Comparison of ENCODE assay signal across 8 cellular contexts in genomic region chr1:147723691-147724323, GRCh38.
DNase-seq lines count a peak whose midpoint lies in the region; ATAC-seq and TF ChIP-seq lines count a peak whose summit lies in the region.

No MANE protein-coding gene starts in this region.

- DNase-seq in EL = peak; percentile 42
- DNase-seq in adipocyte (ENCODE audit: low read depth) = peak; percentile 16
- DNase-seq in islet precursor cell = peak; percentile 87
- peak; percentile 17 for DNase-seq in superior temporal gyrus (ENCODE audit: extremely low spot score)
- no peak for DNase-seq in NCI-H2196 treated with DMSO at 0.1 percent for 48 hours (lab: John Stamatoyannopoulos, UW; ENCODE audit: unreplicated experiment)

- no peak overlapping the region for H3K4me3 ChIP-seq in adipocyte (ENCODE audit: low read length)

- H3K36me3 ChIP-seq in adipocyte (ENCODE audit: control insufficient read depth, insufficient read depth, low read length, severe bottlenecking) = no peaks in the 10 kb centered on the region

- peak; percentile 62 for TF ChIP-seq CTCF in LNCAP (IDR thresholded peaks at IDR 0.05)

- ATAC-seq in HG02571 (IDR thresholded peaks at IDR 0.05; ENCODE audit: unreplicated experiment) (no peak), HG03342 (IDR thresholded peaks at IDR 0.05; ENCODE audit: unreplicated experiment) (no peak)

- peaks cover 19% of the 10 kb centered on the region for H3K27me3 ChIP-seq in adipocyte (replicated peaks; ENCODE audit: control insufficient read depth, insufficient read depth, low read length)

- no peaks in the 10 kb centered on the region for H3K9me3 ChIP-seq in adipocyte (ENCODE audit: control insufficient read depth, low read length)

- H3K9ac ChIP-seq in adipocyte (ENCODE audit: low read length) = no peak overlapping the region

- peaks cover 4% of the 10 kb centered on the region for H3K4me1 ChIP-seq in adipocyte (ENCODE audit: control insufficient read depth, insufficient read depth, low read length)
